Comparison of ENCODE assay signal across 15 cellular contexts in genomic region chr3:13020159-13020558, GRCh38. TPM values are rescaled to one million over a fixed set of nuclear protein-coding genes. Genes with fewer than 3 reads are reported as not detected.
DNase-seq lines count a peak whose midpoint lies in the region; ATAC-seq, FAIRE-seq and TF ChIP-seq lines count a peak whose summit lies in the region.
"Had no signal": no experiment of that assay in that cellular context is flagged by ENCODE, and none has a peak within 500 bp of the region (broad histone marks: within the 10 kb centered on the region; RNA-seq: fewer than 3 reads in every experiment).

No MANE protein-coding gene starts in this region.

- H3K27ac Mint-ChIP-seq in stimulated activated memory B cell treated with anti-CD40 and anti-IgM and Interleukin-4, amounts not matched to agents 10 μg/mL and 1 μg/mL and 100 μg/mL, for 72 hours: peak overlapping the region; percentile 90
- H3K27ac Mint-ChIP-seq: activated CD4-positive, alpha-beta T cell treated with anti-CD3 and anti-CD28 coated beads, Interleukin-2, amount 10 ng/mL, durations not matched to agents 24 days and 14 days had no signal

- H3K4me1 ChIP-seq in OCI-LY3 (ENCODE audit: low read length): peaks cover 71% of the 10 kb centered on the region
- peaks cover 0 to 5% of the 10 kb centered on the region in 2 donors for H3K4me1 ChIP-seq in kidney (ENCODE audit: control insufficient read depth in 1 of 2, insufficient read depth in 1 of 2, low read depth in 1 of 2, low read length in 2 of 2)

- DNase-seq in activated CD8-positive, alpha-beta memory T cell treated with anti-CD3 and anti-CD28 coated beads, Interleukin-2, amount 50 U/mL, for 4 hours: peak; percentile 7
- DNase-seq in activated CD8-positive, alpha-beta memory T cell treated with anti-CD3 and anti-CD28 coated beads, Interleukin-2, amount 50 U/mL, for 48 hours: no peak
- peak; percentile 60 for DNase-seq in kidney
- DNase-seq in T1000 (lab: John Stamatoyannopoulos, UW): no peak
- DNase-seq in NCI-H524 treated with DMSO at 0.1 percent for 48 hours (lab: John Stamatoyannopoulos, UW): no peak
- DNase-seq in NCI-H446 treated with DMSO at 0.1 percent for 48 hours (lab: John Stamatoyannopoulos, UW): no peak
- DNase-seq: activated CD4-positive, alpha-beta T cell treated with anti-CD3 and anti-CD28 coated beads, Interleukin-2, amount 10 ng/mL, durations not matched to agents 24 days and 14 days; activated T-cell treated with anti-CD3 and anti-CD28 coated beads, Interleukin-2, amount 50 U/mL, for 48 hours; left ventricle myocardium inferior; NCI-H146; NCI-H510A treated with DMSO at 0.1 percent for 48 hours had no signal

- no peaks in the 10 kb centered on the region for H3K27me3 ChIP-seq in OCI-LY3 (ENCODE audit: low read depth, low read length)

- peaks cover 78% of the 10 kb centered on the region for H3K79me2 ChIP-seq in OCI-LY3 (ENCODE audit: low read length)

- intact Hi-C loops in kidney (cut with DNase I): no loop called here

- H3K36me3 Mint-ChIP-seq in stimulated activated memory B cell treated with anti-CD40 and anti-IgM and Interleukin-4, amounts not matched to agents 10 μg/mL and 1 μg/mL and 100 μg/mL, for 72 hours: peaks cover 30% of the 10 kb centered on the region

- H3K9ac ChIP-seq in OCI-LY3 (ENCODE audit: low read length) (peak overlapping the region; percentile 96), kidney (ENCODE audit: low read length in 2 of 2) (no peak overlapping the region)

- peaks cover 31% of the 10 kb centered on the region for H3K36me3 ChIP-seq in OCI-LY3 (replicated peaks; ENCODE audit: low read depth, low read length)
- no peaks in the 10 kb centered on the region for H3K36me3 ChIP-seq in kidney (ENCODE audit: control insufficient read depth in 1 of 2, insufficient read depth in 2 of 2, low read length in 2 of 2)
- H3K36me3 ChIP-seq: left ventricle myocardium inferior had no signal

- H3K4me2 ChIP-seq in OCI-LY3 (ENCODE audit: low read length): peak overlapping the region; percentile 97
- H3K4me2 ChIP-seq: A549 had no signal

- H3K4me1 Mint-ChIP-seq in stimulated activated memory B cell treated with anti-CD40 and anti-IgM and Interleukin-4, amounts not matched to agents 10 μg/mL and 1 μg/mL and 100 μg/mL, for 72 hours: peaks cover 83% of the 10 kb centered on the region

- no peak for ATAC-seq in stimulated activated memory B cell treated with anti-CD40 and anti-IgM and Interleukin-4, amounts not matched to agents 10 μg/mL and 1 μg/mL and 100 μg/mL, for 72 hours
- ATAC-seq: A549 had no signal

- peak overlapping the region; percentile 94 for H3K4me3 Mint-ChIP-seq in stimulated activated memory B cell treated with anti-CD40 and anti-IgM and Interleukin-4, amounts not matched to agents 10 μg/mL and 1 μg/mL and 100 μg/mL, for 72 hours
- H3K4me3 Mint-ChIP-seq: activated CD4-positive, alpha-beta T cell treated with anti-CD3 and anti-CD28 coated beads, Interleukin-2, amount 10 ng/mL, durations not matched to agents 24 days and 14 days; T-helper 1 cell treated with Interleukin-12 subunit alpha and Interleukin-12 subunit beta and Interleukin-4 antibody, amounts not matched to agents 30 μg/mL and 1 μg/mL, for 36 hours had no signal

- H3K9me3 ChIP-seq in OCI-LY3 (ENCODE audit: insufficient read depth, low read length) (no peaks in the 10 kb centered on the region), kidney (ENCODE audit: control insufficient read depth in 1 of 2, low read length in 2 of 2) (no peaks in the 10 kb centered on the region)
- H3K9me3 ChIP-seq: A549, left ventricle myocardium inferior had no signal

- peaks cover 8% of the 10 kb centered on the region for H3K9me3 Mint-ChIP-seq in stimulated activated memory B cell treated with anti-CD40 and anti-IgM and Interleukin-4, amounts not matched to agents 10 μg/mL and 1 μg/mL and 100 μg/mL, for 72 hours
- H3K9me3 Mint-ChIP-seq: T-helper 1 cell treated with Interleukin-12 subunit alpha and Interleukin-12 subunit beta and Interleukin-4 antibody, amounts not matched to agents 30 μg/mL and 1 μg/mL, for 36 hours had no signal

- FAIRE-seq in kidney (lab: Jason Lieb, UNC): no peak
- FAIRE-seq: A549 had no signal

- no peak overlapping the region for H2AFZ ChIP-seq in OCI-LY3 (ENCODE audit: low read depth, low read length)

- TF ChIP-seq CTCF in OCI-LY3 (IDR thresholded peaks at IDR 0.05; ENCODE audit: low read depth, low read length) (no peak), kidney (IDR thresholded peaks at IDR 0.05; ENCODE audit: borderline replicate concordance, extremely low read depth, insufficient read depth) (no peak)

- H3K27ac ChIP-seq in OCI-LY3 (ENCODE audit: low read length) (peak overlapping the region; percentile 91), kidney (ENCODE audit: low read depth in 2 of 2, low read length in 2 of 2) (no peak overlapping the region)

- H3K27me3 Mint-ChIP-seq in stimulated activated memory B cell treated with anti-CD40 and anti-IgM and Interleukin-4, amounts not matched to agents 10 μg/mL and 1 μg/mL and 100 μg/mL, for 72 hours: no peaks in the 10 kb centered on the region
- H3K27me3 Mint-ChIP-seq: activated CD4-positive, alpha-beta T cell treated with anti-CD3 and anti-CD28 coated beads, Interleukin-2, amount 10 ng/mL, durations not matched to agents 24 days and 14 days had no signal

- H3K4me3 ChIP-seq in OCI-LY3 (ENCODE audit: low read length) (peak overlapping the region; percentile 85), kidney (ENCODE audit: low read length in 2 of 2) (no peak overlapping the region)
- H3K4me3 ChIP-seq: A549 had no signal

- peaks cover 25% of the 10 kb centered on the region; the same call in 1 of the 2 replicates for H4K20me1 ChIP-seq in OCI-LY3 (ENCODE audit: insufficient read depth, low read length)

RNA-seq across cellular contexts. Expression of gene IQSEC1, which starts 53.1 kb away (rescaled TPM):
- 45.7 TPM for total RNA-seq in kidney
- polyA plus RNA-seq in kidney (ENCODE audit: insufficient read depth, low read depth, low replicate concordance): 15.1 TPM

Comparison
In these comparisons a context has a peak if more than half of its experiments do, and no peak if none do; other contexts are left out.
1. DNase-seq: peak in activated CD8-positive, alpha-beta memory T cell treated with anti-CD3 and anti-CD28 coated beads, Interleukin-2, amount 50 U/mL, for 4 hours (single experiment) and kidney (single experiment); none in activated CD8-positive, alpha-beta memory T cell treated with anti-CD3 and anti-CD28 coated beads, Interleukin-2, amount 50 U/mL, for 48 hours (single experiment), T1000 (single experiment), NCI-H524 treated with DMSO at 0.1 percent for 48 hours (single experiment) and NCI-H446 treated with DMSO at 0.1 percent for 48 hours (single experiment).